14 cellular contexts compared by ENCODE assay signal in genomic region chr4:125368161-125368560, GRCh38. TPM values are rescaled to one million over a fixed set of nuclear protein-coding genes. Genes with fewer than 3 reads are reported as not detected.
A peak's percentile ranks its signal among the peaks of the same experiment; 100 is the strongest.
DNase-seq lines count a peak whose midpoint lies in the region; ATAC-seq and TF ChIP-seq lines count a peak whose summit lies in the region.
"Had no signal": no experiment of that assay in that cellular context is flagged by ENCODE, and none has a peak within 500 bp of the region (broad histone marks: within the 10 kb centered on the region; RNA-seq: fewer than 3 reads in every experiment).

No MANE protein-coding gene starts in this region.

- H3K27ac ChIP-seq in brain microvascular endothelial cell = peak overlapping the region; percentile 79
- H3K27ac ChIP-seq in thoracic aorta = peak overlapping the region; percentile 36 to 57
- H3K27ac ChIP-seq: WERI-Rb-1 had no signal

- H3K4me3 ChIP-seq in brain microvascular endothelial cell (ENCODE audit: low read depth, low read length) = no peak overlapping the region
- peak overlapping the region; percentile 64 for H3K4me3 ChIP-seq in thoracic aorta

- peaks cover 2 to 4% of the 10 kb centered on the region in 2 donors for H3K9me3 Mint-ChIP-seq in stimulated activated naive B cell treated with anti-CD40 and anti-IgM and Interleukin-4, amounts not matched to agents 10 μg/mL and 1 μg/mL and 100 μg/mL, for 72 hours
- no peaks in the 10 kb centered on the region for H3K9me3 Mint-ChIP-seq in endothelial cell (ENCODE audit: unreplicated experiment)

- no peaks in the 10 kb centered on the region for H3K4me1 Mint-ChIP-seq in stimulated activated naive B cell treated with anti-CD40 and anti-IgM and Interleukin-4, amounts not matched to agents 10 μg/mL and 1 μg/mL and 100 μg/mL, for 72 hours
- H3K4me1 Mint-ChIP-seq in endothelial cell (ENCODE audit: unreplicated experiment) = no peaks in the 10 kb centered on the region

- DNase-seq in NCI-H1105 treated with DMSO at 0.1 percent for 48 hours (lab: John Stamatoyannopoulos, UW) = peak; percentile 42
- DNase-seq in NCI-H1105 (lab: John Stamatoyannopoulos, UW) = no peak
- DNase-seq in brain microvascular endothelial cell = no peak
- DNase-seq in glomerular endothelial cell (ENCODE audit: extremely low read depth, low read depth, low spot score) = peak; percentile 42
- no peak for DNase-seq in thoracic aorta (ENCODE audit: low spot score)
- no peak for DNase-seq in stimulated activated naive B cell treated with anti-CD40 and anti-IgM and Interleukin-4, amounts not matched to agents 10 μg/mL and 1 μg/mL and 100 μg/mL, for 72 hours
- no peak for DNase-seq in iPS-NIHi11 (ENCODE audit: low spot score)
- no peak for DNase-seq in endothelial cell (ENCODE audit: low spot score)
- DNase-seq: activated T-cell treated with anti-CD3 and anti-CD28 coated beads, Interleukin-2, amount 50 U/mL, for 48 hours; cerebellar nuclear complex; SHP77 treated with DMSO at 0.1 percent for 48 hours; spleen; stimulated activated CD8-positive, alpha-beta memory T cell treated with anti-CD3 and anti-CD28 coated beads, Interleukin-4, amount 100 ng/mL, for 48 hours; WERI-Rb-1 had no signal

- H3K36me3 ChIP-seq in brain microvascular endothelial cell (replicated peaks) (no peaks in the 10 kb centered on the region), thoracic aorta (no peaks in the 10 kb centered on the region)
- H3K36me3 ChIP-seq: spleen, WERI-Rb-1 had no signal

- no peak overlapping the region for H3K4me3 Mint-ChIP-seq in stimulated activated naive B cell treated with anti-CD40 and anti-IgM and Interleukin-4, amounts not matched to agents 10 μg/mL and 1 μg/mL and 100 μg/mL, for 72 hours
- H3K4me3 Mint-ChIP-seq in endothelial cell (ENCODE audit: unreplicated experiment) = no peak overlapping the region

- H3K9me3 ChIP-seq in thoracic aorta = no peaks in the 10 kb centered on the region

- H3K36me3 Mint-ChIP-seq in stimulated activated naive B cell treated with anti-CD40 and anti-IgM and Interleukin-4, amounts not matched to agents 10 μg/mL and 1 μg/mL and 100 μg/mL, for 72 hours = no peaks in the 10 kb centered on the region
- H3K36me3 Mint-ChIP-seq in endothelial cell (ENCODE audit: low read depth, unreplicated experiment) = peaks cover 13% of the 10 kb centered on the region

- no peaks in the 10 kb centered on the region for H3K27me3 Mint-ChIP-seq in stimulated activated naive B cell treated with anti-CD40 and anti-IgM and Interleukin-4, amounts not matched to agents 10 μg/mL and 1 μg/mL and 100 μg/mL, for 72 hours
- H3K27me3 Mint-ChIP-seq in endothelial cell (ENCODE audit: unreplicated experiment) = peaks cover 2% of the 10 kb centered on the region

- in situ Hi-C loops in brain microvascular endothelial cell (cut with HindIII; ENCODE audit: low pct_ligation_motif_present, low sequenced_read_pairs) = no loop called here

- H3K27me3 ChIP-seq in brain microvascular endothelial cell (replicated peaks) = no peaks in the 10 kb centered on the region
- no peaks in the 10 kb centered on the region for H3K27me3 ChIP-seq in thoracic aorta (replicated peaks; ENCODE audit: insufficient read depth)
- H3K27me3 ChIP-seq: spleen had no signal

- no peak for TF ChIP-seq CTCF in brain microvascular endothelial cell (IDR thresholded peaks at IDR 0.05; ENCODE audit: low read depth, low read length, missing control alignments)
- no peak for TF ChIP-seq CTCF in thoracic aorta (IDR thresholded peaks at IDR 0.05)
- TF ChIP-seq CTCF in endothelial cell (IDR thresholded peaks at IDR 0.05; ENCODE audit: unreplicated experiment) = no peak

- no peak for ATAC-seq in thoracic aorta (ENCODE audit: insufficient number of reproducible peaks, low FRiP score, low read depth)
- ATAC-seq in stimulated activated naive B cell treated with anti-CD40 and anti-IgM and Interleukin-4, amounts not matched to agents 10 μg/mL and 1 μg/mL and 100 μg/mL, for 72 hours (replicated peaks) = no peak

- peaks cover 4 to 26% of the 10 kb centered on the region in 2 donors for H3K4me1 ChIP-seq in thoracic aorta (ENCODE audit: control insufficient read depth in 1 of 2, low read depth in 2 of 2)
- H3K4me1 ChIP-seq: spleen had no signal

- no peak overlapping the region for H3K27ac Mint-ChIP-seq in stimulated activated naive B cell treated with anti-CD40 and anti-IgM and Interleukin-4, amounts not matched to agents 10 μg/mL and 1 μg/mL and 100 μg/mL, for 72 hours
- no peak overlapping the region for H3K27ac Mint-ChIP-seq in endothelial cell (ENCODE audit: unreplicated experiment)

RNA-seq across cellular contexts. Expression of gene FAT4, which starts 53.4 kb away (rescaled TPM):
- total RNA-seq in glomerular endothelial cell (17.3 and 30.7 TPM in 2 replicates), thoracic aorta (10 to 100 TPM; 53.6 to 83.7 TPM), endothelial cell (ENCODE audit: unreplicated experiment) (92.8 TPM)

Comparison
In these comparisons a context has a peak if more than half of its experiments do, and no peak if none do; other contexts are left out.
1. DNase-seq: peak in NCI-H1105 treated with DMSO at 0.1 percent for 48 hours (single experiment) and glomerular endothelial cell (single experiment); none in NCI-H1105 (single experiment), brain microvascular endothelial cell (single experiment), thoracic aorta (single experiment), stimulated activated naive B cell treated with anti-CD40 and anti-IgM and Interleukin-4, amounts not matched to agents 10 μg/mL and 1 μg/mL and 100 μg/mL, for 72 hours (single experiment), iPS-NIHi11 (single experiment) and endothelial cell (single experiment).